ENCODE assay signal across 8 cellular contexts in the genomic region with DNA sequence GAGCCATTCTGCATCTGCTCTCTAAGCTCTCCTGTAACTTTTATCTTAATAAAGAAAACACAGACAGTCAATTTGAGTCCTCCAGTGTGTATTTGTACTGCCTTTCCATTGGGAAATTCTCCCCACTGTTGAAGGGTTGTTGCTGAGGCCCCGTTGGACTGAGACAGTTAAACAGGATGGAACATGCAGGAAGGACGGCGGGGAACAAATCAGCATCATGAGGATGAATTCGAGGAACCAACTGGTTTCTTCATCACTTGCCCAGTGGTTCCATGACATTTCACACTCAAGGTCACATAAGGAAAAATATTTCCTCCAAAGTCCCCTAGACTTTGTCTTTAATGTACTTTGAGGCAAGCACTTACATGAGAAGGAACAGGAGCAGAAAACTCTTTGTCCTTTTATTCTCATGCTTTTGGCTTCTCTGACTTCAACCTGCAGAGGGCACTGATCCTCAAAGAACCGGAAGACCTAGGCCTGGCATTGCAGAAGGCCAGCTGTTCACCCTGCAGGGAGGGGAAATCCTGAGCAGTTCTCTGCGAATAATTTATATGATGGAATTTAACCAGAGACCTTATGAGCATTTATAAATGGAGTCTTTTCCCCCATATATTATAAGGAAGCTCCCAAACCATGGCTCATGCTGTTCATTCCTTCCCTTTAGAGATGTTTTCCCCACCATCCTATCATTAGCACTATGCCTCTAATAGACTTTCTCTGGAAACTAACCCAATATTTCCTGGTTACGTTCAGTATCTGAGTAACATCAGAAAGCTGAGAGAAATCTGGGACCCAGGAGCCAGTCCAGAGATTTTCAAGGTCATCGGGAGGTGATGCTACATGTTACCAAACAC. TPM values are rescaled to one million over a fixed set of nuclear protein-coding genes. Genes with fewer than 3 reads are reported as not detected.
DNase-seq lines count a peak whose midpoint lies in the region; ATAC-seq, FAIRE-seq and TF ChIP-seq lines count a peak whose summit lies in the region.

No MANE protein-coding gene starts in this region.

- in situ Hi-C loops in K562 (cut with MboI), result loop anchor here (5.0 kb wide), 1 partner anchor 210 kb away; the partner anchor contains the start of gene TNFRSF21

- peak; percentile 97 for TF ChIP-seq RAD21 in K562 (CRISPR knock-in tag; conservative IDR thresholded peaks at IDR 0.05 in 1 of 2, IDR thresholded peaks at IDR 0.05 in 1 of 2)

- H3K4me1 ChIP-seq in OCI-LY3 (ENCODE audit: low read length) (peaks cover 9% of the 10 kb centered on the region), K562 (replicated peaks in 1 of 2; ENCODE audit: control insufficient read depth in 2 of 2, insufficient read depth in 2 of 2, low read length in 2 of 2) (no peaks in the 10 kb centered on the region)

- H3K27me3 ChIP-seq in OCI-LY3 (ENCODE audit: low read depth, low read length) (no peaks in the 10 kb centered on the region; the same call in 1 of the 2 replicates), K562 (ENCODE audit: control insufficient read depth in 2 of 2, insufficient read depth in 2 of 2, low read length in 2 of 2) (0 out of 5 replicates have a peak, but pooled peaks cover 0 to 4% of the 10 kb centered on the region in 2 experiments)

- H3K9me3 ChIP-seq in KOPT-K1 (ENCODE audit: insufficient read depth, low read length, poor library complexity, severe bottlenecking), result no peaks in the 10 kb centered on the region
- no peaks in the 10 kb centered on the region for H3K9me3 ChIP-seq in OCI-LY3 (ENCODE audit: insufficient read depth, low read length)
- no peaks in the 10 kb centered on the region for H3K9me3 ChIP-seq in K562 (replicated peaks; ENCODE audit: control insufficient read depth, insufficient read depth, low read depth, low read length)

- intact Hi-C loops in K562 (cut with micrococcal nuclease), result loop anchor here (1.0 to 5.0 kb wide), 4 partner anchors 75 to 685 kb away; partner anchors contain the start of gene OPN5

- CTCF ChIA-PET in GM10248 (lab: Yijun Ruan, JAX) (interaction anchor here (0.8 to 6.6 kb wide), 21 partner anchors 10 to 271 kb away, joined by 3 to 84 read pairs (median 4); partner anchors contain the start of gene TNFRSF21), K562 (lab: Yijun Ruan, JAX; ENCODE audit: low intra/inter-chr PET ratio) (interaction anchor here (0.7 to 5.0 kb wide), 5 partner anchors 34 to 684 kb away, joined by 3 to 57 read pairs (median 5); partner anchors contain the start of gene TNFRSF21)

- H3K9ac ChIP-seq in OCI-LY3 (ENCODE audit: low read length), result no peak overlapping the region
- H3K9ac ChIP-seq in K562 (ENCODE audit: insufficient read depth in 1 of 2, low read depth in 2 of 2, low read length in 2 of 2), result no peak overlapping the region

- DNase-seq in GM10248 (ENCODE audit: extremely low spot score) (peak; percentile 65), HCEC 1CT (peak; percentile 74), K562 (ENCODE audit: extremely low read depth in 1 of 4, low spot score in 3 of 4) (peak; percentile 58 to 81 (median 67)), iPS-NIHi11 (ENCODE audit: low spot score) (peak; percentile 71)
- peak; percentile 39 for DNase-seq in stimulated activated CD4-positive, alpha-beta T cell treated with anti-CD3 and anti-CD28 coated beads, Interleukin-15, amount 100 ng/mL, for 24 hours

- H3K79me2 ChIP-seq in OCI-LY3 (ENCODE audit: low read length) (no peaks in the 10 kb centered on the region), K562 (ENCODE audit: control insufficient read depth, insufficient read depth, low read length) (no peaks in the 10 kb centered on the region)

- H3K4me3 ChIP-seq in OCI-LY3 (ENCODE audit: low read length) (no peak overlapping the region), K562 (no peak overlapping the region)

- H3K36me3 ChIP-seq in KOPT-K1 (ENCODE audit: insufficient read depth, low read length) (no peaks in the 10 kb centered on the region), OCI-LY3 (replicated peaks; ENCODE audit: low read depth, low read length) (no peaks in the 10 kb centered on the region), K562 (ENCODE audit: control insufficient read depth, insufficient read depth, low read length) (no peaks in the 10 kb centered on the region)

- POLR2A ChIA-PET in GM10248 (lab: Yijun Ruan, JAX), result no interaction called here
- POLR2A ChIA-PET in K562 (lab: Yijun Ruan, JAX), result interaction anchor here (1.2 to 1.6 kb wide), 4 partner anchors 9 to 216 kb away, joined by 3 to 4 read pairs (median 3); partner anchors contain the start of gene TNFRSF21

- TF ChIP-seq CTCF in 22Rv1 (IDR thresholded peaks at IDR 0.05) (peak; percentile 87), GM10248 (IDR thresholded peaks at IDR 0.05; ENCODE audit: control extremely low read depth, extremely low read depth, low read depth, missing control alignments) (peak; percentile 73), OCI-LY3 (IDR thresholded peaks at IDR 0.05; ENCODE audit: low read depth, low read length) (peak; percentile 97), K562 (IDR thresholded peaks at IDR 0.05 in 2 of 3, conservative IDR thresholded peaks at IDR 0.05 in 1 of 3; ENCODE audit: insufficient read depth in 2 of 3, low read depth in 1 of 3, low read length in 3 of 3) (peak; percentile 81 to 93 (median 83))

- H4K20me1 ChIP-seq in OCI-LY3 (ENCODE audit: insufficient read depth, low read length), result no peaks in the 10 kb centered on the region
- no peaks in the 10 kb centered on the region for H4K20me1 ChIP-seq in K562 (replicated peaks; ENCODE audit: control insufficient read depth, insufficient read depth, low read length)

- H3K4me2 ChIP-seq in OCI-LY3 (ENCODE audit: low read length) (peak overlapping the region; percentile 42), K562 (ENCODE audit: insufficient read depth, low read length) (no peak overlapping the region)

- H3K9me1 ChIP-seq in K562 (ENCODE audit: control insufficient read depth, insufficient read depth, low read length), result no peaks in the 10 kb centered on the region

- H2AFZ ChIP-seq in OCI-LY3 (ENCODE audit: low read depth, low read length) (no peak overlapping the region), K562 (ENCODE audit: low read depth, low read length) (no peak overlapping the region)

- TF ChIP-seq POLR2A in K562 (conservative IDR thresholded peaks at IDR 0.05), result no peak

- peak; percentile 97 for ATAC-seq in K562

- BruUV-seq in K562 (replicated peaks; lab: Mats Ljungman, UMichigan), result no TSS peak

- no peak for TF ChIP-seq EP300 in K562 (IDR thresholded peaks at IDR 0.05; ENCODE audit: low read length)

- FAIRE-seq in K562 (lab: Jason Lieb, UNC), result peak; percentile 94

- 19% methylated on average over 8 of the region's 8 CpGs for WGBS in K562 (ENCODE audit: insufficient coverage, low coverage, missing lambda C conversion rate)

- H3K27ac ChIP-seq in 22Rv1 (no peak overlapping the region), KOPT-K1 (ENCODE audit: low read depth, low read length, poor library complexity, severe bottlenecking) (peak overlapping the region; percentile 39), OCI-LY3 (ENCODE audit: low read length) (no peak overlapping the region), K562 (ENCODE audit: extremely low read depth, low read depth, low read length) (no peak overlapping the region)

TF ChIP-seq in K562, 482 proteins besides CTCF, POLR2A, EP300 and RAD21 (continues in another document):
- TF ChIP-seq ZFP36 (IDR thresholded peaks at IDR 0.05; ENCODE audit: low read depth, low read length, partially characterized antibody) (peak; percentile 19), TFAP4 (CRISPR knock-in tag; IDR thresholded peaks at IDR 0.05; ENCODE audit: borderline replicate concordance) (peak; percentile 84)

RNA-seq across cellular contexts. Expression of gene ADGRF1, which starts 55.2 kb away (rescaled TPM):
- not detected in 2 replicates for total RNA-seq in K562 (2011; cell fraction: chromatin; rRNA removed; ENCODE audit: low replicate concordance)
- total RNA-seq in K562 (2011; cell fraction: nucleolus; rRNA removed), result not detected in 2 replicates
- total RNA-seq in K562 (2011; cell fraction: nucleoplasm; rRNA removed), result not detected in 2 replicates
- total RNA-seq in K562 (2014; rRNA removed) (not detected in 2 replicates), K562 (2014; rRNA removed; fragmentation: Illumina TruSeq; extraction: Trizol) (not detected in 2 replicates), K562 (2015; rRNA removed; fragmentation: Illumina TruSeq; extraction: Trizol) (not detected in 2 replicates), K562 (2021) (0.22 TPM in 1 of 2 replicates, not detected in the other)
- polyA plus RNA-seq in K562 (2011; rRNA removed) (not detected in 2 replicates), K562 (2014; fragmentation: Illumina TruSeq; extraction: Trizol) (not detected in 2 replicates), K562 (2014; fragmentation: Nextera tagmentation; extraction: Ambion mirVana) (not detected), K562 (2014; rRNA removed) (not detected in 2 replicates)
- not detected in 2 replicates for polyA plus RNA-seq in K562 (2011; cell fraction: cytosol; rRNA removed)
- not detected in 2 replicates for polyA plus RNA-seq in K562 (2011; cell fraction: nucleus; rRNA removed)
- 0.03 TPM in 1 of 2 replicates, not detected in the other for polyA plus RNA-seq in K562 (2012)
- not detected in 2 replicates for polyA minus RNA-seq in K562 (2011; rRNA and poly(A)+ RNA removed)
- not detected in 2 replicates for polyA minus RNA-seq in K562 (2011; cell fraction: cytosol; rRNA and poly(A)+ RNA removed)
- not detected in 2 replicates for polyA minus RNA-seq in K562 (2011; cell fraction: nucleus; rRNA and poly(A)+ RNA removed)
